In the genomic region with DNA sequence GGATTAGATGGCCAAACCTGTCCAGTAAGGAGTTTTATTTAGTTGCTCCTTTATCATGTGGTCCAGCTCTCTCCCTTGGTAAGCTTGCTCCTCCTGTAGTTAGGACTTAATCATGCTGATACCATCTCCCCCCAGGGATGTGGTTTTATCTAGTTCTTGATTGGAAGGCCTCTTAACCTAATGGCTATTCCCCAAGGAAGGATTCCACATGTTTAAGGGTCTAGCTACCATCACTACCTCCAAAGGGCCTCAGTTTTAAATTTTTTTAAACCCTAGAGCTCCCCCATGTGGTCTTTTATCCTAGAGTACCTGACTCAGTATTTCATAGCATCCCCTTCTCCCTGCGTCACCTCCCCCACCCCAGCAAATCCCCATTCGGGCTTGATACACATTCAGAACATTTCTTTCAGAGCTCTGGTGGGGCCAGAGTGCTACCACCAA, we compare ENCODE assay signal across 8 cellular contexts. TPM values are rescaled to one million over a fixed set of nuclear protein-coding genes. Genes with fewer than 3 reads are reported as not detected.
A peak's percentile ranks its signal among the peaks of the same experiment; 100 is the strongest.
DNase-seq lines count a peak whose midpoint lies in the region; ATAC-seq and TF ChIP-seq lines count a peak whose summit lies in the region.

No MANE protein-coding gene starts in this region.

- peak; percentile 97 for TF ChIP-seq CTCF in KMS-11 (conservative IDR thresholded peaks at IDR 0.05; ENCODE audit: low read depth, low read length)

- no peak overlapping the region for H3K4me3 ChIP-seq in KMS-11 (IDR thresholded peaks at IDR 0.05; ENCODE audit: insufficient read depth, low read depth, low read length)
- H3K4me3 ChIP-seq in mesendoderm (ENCODE audit: low read length) = no peak overlapping the region

- no CpG with 5 or more reads among the region's 2 CpGs for WGBS in mesendoderm (ENCODE audit: extremely low coverage, insufficient coverage, low lambda C conversion rate)

- H3K56ac ChIP-seq in mesendoderm (ENCODE audit: low read length) = no peak overlapping the region

- no peak overlapping the region for H3K18ac ChIP-seq in mesendoderm (ENCODE audit: low read length)

- no peak overlapping the region for H2BK5ac ChIP-seq in mesendoderm (ENCODE audit: low read length)

- no peak overlapping the region for H2AK5ac ChIP-seq in mesendoderm (ENCODE audit: low read length)

- H3K4me1 ChIP-seq in KMS-11 (ENCODE audit: low read depth, poor library complexity, severe bottlenecking) (peaks cover 100% of the 10 kb centered on the region), mesendoderm (ENCODE audit: control insufficient read depth, low read depth, low read length) (no peaks in the 10 kb centered on the region)

- peak overlapping the region; percentile 60; the same call in 1 of the 2 replicates for H3K27ac ChIP-seq in KMS-11
- H3K27ac ChIP-seq in mesendoderm (ENCODE audit: low read depth, low read length) = no peak overlapping the region
- no peak overlapping the region for H3K27ac ChIP-seq in caudate nucleus (ENCODE audit: low read depth, low read length)

- H4K8ac ChIP-seq in mesendoderm (ENCODE audit: low read depth, low read length) = no peak overlapping the region

- H2AFZ ChIP-seq in KMS-11 (ENCODE audit: low read depth) = no peak overlapping the region

- no peak overlapping the region for H2BK15ac ChIP-seq in mesendoderm (replicated peaks; ENCODE audit: low read depth)

- H3K36me3 ChIP-seq in KMS-11 (ENCODE audit: insufficient read depth) = peaks cover 87% of the 10 kb centered on the region
- peaks cover 28% of the 10 kb centered on the region for H3K36me3 ChIP-seq in mesendoderm (ENCODE audit: control insufficient read depth, insufficient read depth, low read length)

- no peak overlapping the region for H3K4ac ChIP-seq in mesendoderm (ENCODE audit: low read depth, low read length)

- H3K9ac ChIP-seq in KMS-11 (no peak overlapping the region), mesendoderm (ENCODE audit: low read length) (no peak overlapping the region)

- H4K5ac ChIP-seq in mesendoderm (ENCODE audit: low read length) = no peak overlapping the region

- ATAC-seq in GM21390 (IDR thresholded peaks at IDR 0.05; ENCODE audit: unreplicated experiment) = no peak
- ATAC-seq in GM19452 (IDR thresholded peaks at IDR 0.05; ENCODE audit: unreplicated experiment) = no peak

- H2BK120ac ChIP-seq in mesendoderm (ENCODE audit: low read depth, low read length) = no peak overlapping the region

- peak; percentile 45 for DNase-seq in EH (ENCODE audit: low read depth)
- peak; percentile 39 for DNase-seq in astrocyte of the hippocampus (ENCODE audit: low read depth, low spot score)
- DNase-seq in mesendoderm = peak; percentile 85
- DNase-seq in caudate nucleus (lab: John Stamatoyannopoulos, UW) = no peak
- DNase-seq in NCI-H2107 (lab: John Stamatoyannopoulos, UW) = no peak

- H3K4me2 ChIP-seq in KMS-11 = peak overlapping the region; percentile 86; the same call in 1 of the 2 replicates
- H3K4me2 ChIP-seq in mesendoderm (ENCODE audit: low read length) = no peak overlapping the region

- no peak overlapping the region for H3K23ac ChIP-seq in mesendoderm (ENCODE audit: low read length)

- H3K27me3 ChIP-seq in KMS-11 (ENCODE audit: insufficient read depth, low read depth) (no peaks in the 10 kb centered on the region), mesendoderm (ENCODE audit: insufficient read depth, low read length, poor library complexity) (no peaks in the 10 kb centered on the region)

- H3K79me2 ChIP-seq in KMS-11 (ENCODE audit: insufficient read depth, low read depth) = peaks cover 87% of the 10 kb centered on the region
- H3K79me2 ChIP-seq in mesendoderm (ENCODE audit: control insufficient read depth, insufficient read depth, low read length) = peaks cover 9% of the 10 kb centered on the region

- H4K20me1 ChIP-seq in KMS-11 (ENCODE audit: insufficient read depth) = peaks cover 37% of the 10 kb centered on the region

- H3K79me1 ChIP-seq in mesendoderm (ENCODE audit: low read length) = peaks cover 17% of the 10 kb centered on the region

RNA-seq across cellular contexts. Expression of gene MAP3K12, which starts 22.5 kb away (rescaled TPM):
- 2.0 TPM for polyA plus RNA-seq in mesendoderm (2013, experiment 1 of 2)
- polyA plus RNA-seq in mesendoderm (2013, experiment 2 of 2) = 1.8 TPM

RNA-seq across cellular contexts. Expression of gene TARBP2, which starts 24.3 kb away (rescaled TPM):
- 37.4 TPM for polyA plus RNA-seq in mesendoderm (2013, experiment 1 of 2)
- polyA plus RNA-seq in mesendoderm (2013, experiment 2 of 2) = 37.2 TPM

RNA-seq across cellular contexts. Expression of gene PCBP2, which starts 24.9 kb away (rescaled TPM):
- 605 TPM for polyA plus RNA-seq in mesendoderm (2013, experiment 1 of 2)
- 607 TPM for polyA plus RNA-seq in mesendoderm (2013, experiment 2 of 2)

RNA-seq across cellular contexts. Expression of gene NPFF, which starts 30.5 kb away (rescaled TPM):
- polyA plus RNA-seq in mesendoderm (2013, experiment 1 of 2) = 0.25 TPM
- 0.59 TPM for polyA plus RNA-seq in mesendoderm (2013, experiment 2 of 2)

RNA-seq across cellular contexts. Expression of gene PRR13, which starts 35.3 kb away (rescaled TPM):
- polyA plus RNA-seq in mesendoderm (2013, experiment 1 of 2) = 289 TPM
- polyA plus RNA-seq in mesendoderm (2013, experiment 2 of 2) = 292 TPM

Comparison
In these comparisons a context has a peak if more than half of its experiments do, and no peak if none do; other contexts are left out.
1. DNase-seq: peak in EH (single experiment), astrocyte of the hippocampus (single experiment) and mesendoderm (single experiment); none in caudate nucleus (0 of 61) and NCI-H2107 (single experiment).